In the genomic region with DNA sequence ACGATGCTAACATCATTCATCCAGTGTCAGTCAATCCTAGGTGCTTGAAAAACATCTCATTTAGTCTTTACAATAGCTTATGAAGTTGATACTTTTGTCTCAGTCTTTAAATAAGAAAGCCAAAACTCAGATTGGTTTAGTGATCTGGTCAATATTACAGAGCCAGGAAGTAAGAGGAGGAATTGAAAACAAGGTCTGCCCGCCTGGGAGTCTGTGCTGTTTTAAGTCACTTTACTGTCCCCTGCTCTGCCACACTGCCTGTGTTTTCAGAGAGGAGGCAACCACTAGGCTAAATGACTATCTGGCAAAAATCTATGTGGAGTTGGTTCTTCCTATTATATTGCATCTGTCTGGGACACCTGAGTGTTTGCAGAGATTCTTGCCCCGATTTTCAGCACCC, we compare ENCODE assay signal across 20 cellular contexts.
DNase-seq lines count a peak whose midpoint lies in the region; ATAC-seq and TF ChIP-seq lines count a peak whose summit lies in the region.
"Had no signal": no experiment of that assay in that cellular context is flagged by ENCODE, and none has a peak within 500 bp of the region (broad histone marks: within the 10 kb centered on the region; RNA-seq: fewer than 3 reads in every experiment).

No MANE protein-coding gene starts in this region.

- H3K36me3 ChIP-seq in heart right ventricle, result no peaks in the 10 kb centered on the region
- H3K36me3 ChIP-seq in thyroid gland, result no peaks in the 10 kb centered on the region
- H3K36me3 ChIP-seq in trophoblast cell (ENCODE audit: control insufficient read depth in 1 of 2, insufficient read depth in 2 of 2, low read length in 2 of 2), result peaks cover 0 to 3% of the 10 kb centered on the region in 2 experiments
- H3K36me3 ChIP-seq: BE2C, brain microvascular endothelial cell, colonic mucosa had no signal

- H4K12ac ChIP-seq in trophoblast cell (ENCODE audit: low read depth, low read length), result no peak overlapping the region

- H3K4me3 ChIP-seq in heart right ventricle (no peak overlapping the region), thyroid gland (replicated peaks in 1 of 3) (no peak overlapping the region), trophoblast cell (ENCODE audit: low read depth, low read length) (no peak overlapping the region)
- H3K4me3 ChIP-seq: colonic mucosa, K562 had no signal

- H3K79me1 ChIP-seq in trophoblast cell (ENCODE audit: low read length), result no peaks in the 10 kb centered on the region

- TF ChIP-seq CTCF in heart right ventricle (IDR thresholded peaks at IDR 0.05), result no peak
- no peak for TF ChIP-seq CTCF in thyroid gland (IDR thresholded peaks at IDR 0.05)

- no peaks in the 10 kb centered on the region for H3K9me3 ChIP-seq in heart right ventricle
- H3K9me3 ChIP-seq in thyroid gland, result no peaks in the 10 kb centered on the region
- no peaks in the 10 kb centered on the region for H3K9me3 ChIP-seq in trophoblast cell (ENCODE audit: insufficient read depth, low read depth, low read length)
- H3K9me3 ChIP-seq: BE2C, colonic mucosa had no signal

- no peak overlapping the region for H2AK5ac ChIP-seq in trophoblast cell (ENCODE audit: low read length)

- no peak overlapping the region for H2BK12ac ChIP-seq in trophoblast cell (ENCODE audit: low read length)

- H3K23ac ChIP-seq in trophoblast cell (ENCODE audit: low read length), result no peak overlapping the region

- H2AFZ ChIP-seq in trophoblast cell (ENCODE audit: insufficient read depth, low read length, poor library complexity), result no peak overlapping the region

- WGBS in heart right ventricle, 2 donors, result 71 to 82% methylated on average over 3 of the region's 3 CpGs
- WGBS in thyroid gland, 2 donors, result 66 to 79% methylated on average over 3 of the region's 3 CpGs
- no CpG with 5 or more reads among the region's 3 CpGs for WGBS in trophoblast cell (ENCODE audit: extremely low coverage, insufficient coverage, insufficient read length)

- H3K27me3 ChIP-seq in heart right ventricle, result no peaks in the 10 kb centered on the region
- H3K27me3 ChIP-seq in thyroid gland, result no peaks in the 10 kb centered on the region
- H3K27me3 ChIP-seq in trophoblast cell (ENCODE audit: insufficient read depth, low read length), result no peaks in the 10 kb centered on the region
- H3K27me3 ChIP-seq: BE2C, brain microvascular endothelial cell, colonic mucosa had no signal

- intact Hi-C loops in heart right ventricle (cut with DNase I), result loop anchor here in 2 of 10 donors (5.0 kb wide), 1 partner anchor 55 kb away; no protein-coding TSS in a partner anchor
- intact Hi-C loops in left ventricle myocardium superior (cut with micrococcal nuclease), result no loop called here
- intact Hi-C loops in thyroid gland (cut with DNase I), result no loop called here

- H3K14ac ChIP-seq in trophoblast cell (ENCODE audit: low read length), result no peak overlapping the region

- no peak overlapping the region for H3K18ac ChIP-seq in trophoblast cell (ENCODE audit: low read length)

- DNase-seq in heart right ventricle (no peak), left ventricle myocardium superior (no peak), thyroid gland (no peak), trophoblast cell (no peak), NCI-H146 (lab: John Stamatoyannopoulos, UW) (no peak)
- DNase-seq: 8988T; activated CD4-positive, alpha-beta T cell treated with anti-CD3 and anti-CD28 coated beads, Interleukin-2, amount 10 ng/mL, durations not matched to agents 24 days and 14 days; activated CD8-positive, alpha-beta memory T cell treated with anti-CD3 and anti-CD28 coated beads, Interleukin-2, amount 50 U/mL, for 4 hours; BE2C; brain microvascular endothelial cell; Calu3; colonic mucosa; mesendoderm; NCI-H2081 treated with DMSO at 0.1 percent for 48 hours; stimulated activated CD4-positive, alpha-beta T cell treated with anti-CD3 and anti-CD28 coated beads, Interleukin-2, amount 100 ng/mL, for 24 hours; stimulated activated naive CD8-positive, alpha-beta T cell treated with anti-CD3 and anti-CD28 coated beads, Interleukin-15, amount 100 ng/mL, for 72 hours had no signal

- no peak overlapping the region for H4K91ac ChIP-seq in trophoblast cell (ENCODE audit: low read depth, low read length)

- H3K27ac ChIP-seq in heart right ventricle (peak overlapping the region in 8 of 10 donors; percentile 56 to 88 (median 72)), thyroid gland (peak overlapping the region; percentile 50 to 73 (median 57)), trophoblast cell (ENCODE audit: low read depth, low read length) (no peak overlapping the region)
- H3K27ac ChIP-seq: brain microvascular endothelial cell, colonic mucosa had no signal

- no peak overlapping the region for H3K4me2 ChIP-seq in trophoblast cell (ENCODE audit: low read length)

- no peak for TF ChIP-seq POLR2A in thyroid gland (IDR thresholded peaks at IDR 0.05)

- no peak overlapping the region for H3K4ac ChIP-seq in trophoblast cell (ENCODE audit: low read depth, low read length)

- no peak overlapping the region for H2BK5ac ChIP-seq in trophoblast cell (ENCODE audit: low read depth, low read length, poor library complexity)

- H3K4me1 ChIP-seq in heart right ventricle (peaks cover 0 to 52% (median 24%) of the 10 kb centered on the region in 9 donors), thyroid gland (peaks cover 19 to 59% of the 10 kb centered on the region in 2 donors), trophoblast cell (ENCODE audit: control insufficient read depth in 1 of 2, insufficient read depth in 2 of 2, low read length in 2 of 2) (no peaks in the 10 kb centered on the region)
- H3K4me1 ChIP-seq: BE2C, colonic mucosa had no signal

- ATAC-seq in heart right ventricle (no peak), left ventricle myocardium superior (no peak), GM21619 (IDR thresholded peaks at IDR 0.05; ENCODE audit: unreplicated experiment) (peak; percentile 50), HG03520 (IDR thresholded peaks at IDR 0.05; ENCODE audit: unreplicated experiment) (peak; percentile 51), HG02981 (IDR thresholded peaks at IDR 0.05; ENCODE audit: unreplicated experiment) (no peak)
- ATAC-seq: K562; stimulated activated naive CD8-positive, alpha-beta T cell treated with anti-CD3 and anti-CD28 coated beads, Interleukin-15, amount 100 ng/mL, for 72 hours had no signal

- no peaks in the 10 kb centered on the region for H3K79me2 ChIP-seq in trophoblast cell (ENCODE audit: control insufficient read depth, insufficient read depth, low read length, poor library complexity)

- H3K9ac ChIP-seq in trophoblast cell (ENCODE audit: low read length), result no peak overlapping the region

- no peak overlapping the region for H4K8ac ChIP-seq in trophoblast cell (ENCODE audit: low read depth, low read length)

- H2BK120ac ChIP-seq in trophoblast cell (ENCODE audit: insufficient read depth, low read length, poor library complexity), result no peak overlapping the region

Comparison
In these comparisons a context has a peak if more than half of its experiments do, and no peak if none do; other contexts are left out.
1. ATAC-seq: peak in GM21619 (single experiment) and HG03520 (single experiment); none in heart right ventricle (0 of 8), left ventricle myocardium superior (single experiment) and HG02981 (single experiment).